ENCODE assay signal across 14 cellular contexts in genomic region chr4:149910604-149911367, GRCh38.
"Had no signal": no experiment of that assay in that cellular context is flagged by ENCODE, and none has a peak within 500 bp of the region (broad histone marks: within the 10 kb centered on the region; RNA-seq: fewer than 3 reads in every experiment).

No MANE protein-coding gene starts in this region.

- H3K9me3 Mint-ChIP-seq: activated CD4-positive, alpha-beta T cell treated with anti-CD3 and anti-CD28 coated beads, Interleukin-2, amount 10 ng/mL, durations not matched to agents 7 days and 5 days; activated naive CD8-positive, alpha-beta T cell treated with anti-CD3 and anti-CD28 coated beads, Interleukin-2, amount 50 U/mL, for 24 hours; stimulated activated effector memory CD8-positive, alpha-beta T cell treated with anti-CD3 and anti-CD28 coated beads, Interleukin-12 subunit alpha, Interleukin-12 subunit beta, amount 100 ng/mL, for 72 hours had no signal

- H3K4me1 ChIP-seq: pancreas, sigmoid colon, spleen had no signal

- FAIRE-seq: astrocyte, pancreas, urothelium cell line had no signal

- H3K36me3 Mint-ChIP-seq: stimulated activated effector memory CD8-positive, alpha-beta T cell treated with anti-CD3 and anti-CD28 coated beads, Interleukin-12 subunit alpha, Interleukin-12 subunit beta, amount 100 ng/mL, for 72 hours had no signal

- H3K27ac Mint-ChIP-seq: activated CD4-positive, alpha-beta T cell treated with anti-CD3 and anti-CD28 coated beads, Interleukin-2, amount 10 ng/mL, durations not matched to agents 7 days and 5 days; activated naive CD8-positive, alpha-beta T cell treated with anti-CD3 and anti-CD28 coated beads, Interleukin-2, amount 50 U/mL, for 24 hours; stimulated activated effector memory CD8-positive, alpha-beta T cell treated with anti-CD3 and anti-CD28 coated beads, Interleukin-12 subunit alpha, Interleukin-12 subunit beta, amount 100 ng/mL, for 72 hours had no signal

- H3K4me3 Mint-ChIP-seq: activated CD4-positive, alpha-beta T cell treated with anti-CD3 and anti-CD28 coated beads, Interleukin-2, amount 10 ng/mL, durations not matched to agents 7 days and 5 days; activated naive CD8-positive, alpha-beta T cell treated with anti-CD3 and anti-CD28 coated beads, Interleukin-2, amount 50 U/mL, for 24 hours; stimulated activated effector memory CD8-positive, alpha-beta T cell treated with anti-CD3 and anti-CD28 coated beads, Interleukin-12 subunit alpha, Interleukin-12 subunit beta, amount 100 ng/mL, for 72 hours had no signal

- H3K4me1 Mint-ChIP-seq: activated CD4-positive, alpha-beta T cell treated with anti-CD3 and anti-CD28 coated beads, Interleukin-2, amount 10 ng/mL, durations not matched to agents 7 days and 5 days; activated naive CD8-positive, alpha-beta T cell treated with anti-CD3 and anti-CD28 coated beads, Interleukin-2, amount 50 U/mL, for 24 hours; stimulated activated effector memory CD8-positive, alpha-beta T cell treated with anti-CD3 and anti-CD28 coated beads, Interleukin-12 subunit alpha, Interleukin-12 subunit beta, amount 100 ng/mL, for 72 hours had no signal

- DNase-seq: activated CD4-positive, alpha-beta T cell treated with anti-CD3 and anti-CD28 coated beads, Interleukin-2, amount 10 ng/mL, durations not matched to agents 7 days and 5 days; activated CD4-positive, CD25-positive, alpha-beta regulatory T cell; activated CD8-positive, alpha-beta memory T cell treated with anti-CD3 and anti-CD28 coated beads for 24 hours; activated naive CD4-positive, alpha-beta T cell; activated naive CD8-positive, alpha-beta T cell treated with anti-CD3 and anti-CD28 coated beads, Interleukin-2, amount 50 U/mL, for 24 hours; foreskin keratinocyte; pancreas; sigmoid colon; spleen had no signal

- H3K27ac ChIP-seq: foreskin keratinocyte, pancreas, sigmoid colon, spleen had no signal

- H3K27me3 ChIP-seq: foreskin keratinocyte, pancreas, sigmoid colon, spleen, thyroid gland had no signal

- H3K9me3 ChIP-seq: pancreas, sigmoid colon, spleen, thyroid gland had no signal

- H3K36me3 ChIP-seq: pancreas, sigmoid colon, spleen, thyroid gland had no signal

- ATAC-seq: activated naive CD8-positive, alpha-beta T cell treated with anti-CD3 and anti-CD28 coated beads, Interleukin-2, amount 50 U/mL, for 24 hours; esophagus mucosa; foreskin keratinocyte; pancreas; stimulated activated effector memory CD8-positive, alpha-beta T cell treated with anti-CD3 and anti-CD28 coated beads, Interleukin-12 subunit alpha, Interleukin-12 subunit beta, amount 100 ng/mL, for 72 hours had no signal

- H3K4me3 ChIP-seq: pancreas, sigmoid colon, spleen, thyroid gland had no signal
